2 cellular contexts compared by ENCODE assay signal in genomic region chr9:98107926-98108325, GRCh38.
A peak's percentile ranks its signal among the peaks of the same experiment; 100 is the strongest.
TF ChIP-seq lines count a peak whose summit lies in the region.

No MANE protein-coding gene starts in this region.

TF ChIP-seq in liver, 16 proteins besides CTCF, POLR2A, EP300 and RAD21:
- TF ChIP-seq NR2F2 (IDR thresholded peaks at IDR 0.05) (no peak), RXRA (IDR thresholded peaks at IDR 0.05) (peak; percentile 36 to 45), HNF4A (conservative IDR thresholded peaks at IDR 0.05) (peak; percentile 37 to 39), TAF1 (conservative IDR thresholded peaks at IDR 0.05) (no peak)

TF ChIP-seq in HepG2, 621 proteins besides CTCF, POLR2A, EP300 and RAD21:
- no peak for TF ChIP-seq ZNF770 (CRISPR knock-in tag; IDR thresholded peaks at IDR 0.05)
- no peak for TF ChIP-seq ZNF761 (CRISPR knock-in tag; conservative IDR thresholded peaks at IDR 0.05)
- TF ChIP-seq ZNF552 (CRISPR knock-in tag; IDR thresholded peaks at IDR 0.05; ENCODE audit: borderline replicate concordance), result no peak
- no peak for TF ChIP-seq NFE2L1 (CRISPR knock-in tag; IDR thresholded peaks at IDR 0.05; ENCODE audit: borderline replicate concordance)
- no peak for TF ChIP-seq ZNF333 (CRISPR knock-in tag; IDR thresholded peaks at IDR 0.05; ENCODE audit: borderline replicate concordance)
- TF ChIP-seq ZFP37 (CRISPR knock-in tag; IDR thresholded peaks at IDR 0.05; ENCODE audit: borderline replicate concordance), result no peak
- TF ChIP-seq NR3C1 (CRISPR knock-in tag; IDR thresholded peaks at IDR 0.05), result no peak
- no peak for TF ChIP-seq SAP130 (CRISPR knock-in tag; IDR thresholded peaks at IDR 0.05; ENCODE audit: low read depth)
- no peak for TF ChIP-seq CHD4 (IDR thresholded peaks at IDR 0.05; ENCODE audit: borderline replicate concordance, low read length)
- no peak for TF ChIP-seq NFYC (CRISPR knock-in tag; IDR thresholded peaks at IDR 0.05)
- TF ChIP-seq ZNF543 (CRISPR knock-in tag; IDR thresholded peaks at IDR 0.05), result no peak
- TF ChIP-seq ZNF367 (CRISPR knock-in tag; IDR thresholded peaks at IDR 0.05; ENCODE audit: borderline replicate concordance), result no peak
TF ChIP-seq in HepG2: peak in this region for 0.
